ENCODE assay signal across 17 cellular contexts in the genomic region with DNA sequence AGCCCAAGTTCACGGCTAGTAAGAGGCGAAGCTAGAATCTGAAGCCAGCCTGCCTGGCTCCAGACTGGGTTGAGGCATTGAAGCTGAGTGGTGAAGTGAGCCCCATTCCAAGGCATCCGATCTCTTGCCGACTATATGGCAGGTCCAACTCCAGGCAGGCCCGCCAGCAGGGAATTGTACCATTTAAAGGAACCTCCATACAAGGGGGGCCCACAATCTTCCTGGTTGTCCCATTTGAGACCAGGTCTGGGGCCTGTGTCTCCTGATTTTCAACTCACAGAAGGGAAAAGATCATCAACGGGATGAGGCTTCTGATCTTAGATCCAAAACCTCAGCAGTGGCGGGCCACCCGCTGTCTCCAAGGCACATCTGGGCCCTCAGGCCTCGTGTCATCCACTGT. TPM values are rescaled to one million over a fixed set of nuclear protein-coding genes. Genes with fewer than 3 reads are reported as not detected.
"Had no signal": no experiment of that assay in that cellular context is flagged by ENCODE, and none has a peak within 500 bp of the region (broad histone marks: within the 10 kb centered on the region; RNA-seq: fewer than 3 reads in every experiment).

No MANE protein-coding gene starts in this region.

- H3K27ac ChIP-seq: ascending aorta, breast epithelium, KMS-11, PC-9, SJSA1 had no signal

- H3K27ac Mint-ChIP-seq: activated CD8-positive, alpha-beta T cell treated with anti-CD3 and anti-CD28 coated beads for 36 hours; activated naive CD4-positive, alpha-beta T cell treated with anti-CD3 and anti-CD28 coated beads, Interleukin-2, amount 50 U/mL, for 24 hours; activated naive CD8-positive, alpha-beta T cell treated with anti-CD3 and anti-CD28 coated beads, Interleukin-2, amount 10 ng/mL, durations not matched to agents 7 days and 5 days; activated T-cell treated with anti-CD3 and anti-CD28 coated beads, Interleukin-2, amount 50 U/mL, for 72 hours; activated T-helper 17 cell treated with anti-CD3 and anti-CD28 coated beads, Interleukin-2, amount 50 U/mL, for 72 hours; T-helper 1 cell treated with Interleukin-12 subunit alpha and Interleukin-12 subunit beta and Interleukin-4 antibody, amounts not matched to agents 30 μg/mL and 1 μg/mL, for 36 hours had no signal

- H3K4me3 ChIP-seq: ascending aorta, PC-9, SJSA1 had no signal

- H2AFZ ChIP-seq: PC-9 had no signal

- H3K4me1 Mint-ChIP-seq: activated T-helper 17 cell treated with anti-CD3 and anti-CD28 coated beads, Interleukin-2, amount 50 U/mL, for 72 hours had no signal

- H3K9me3 Mint-ChIP-seq: activated CD8-positive, alpha-beta T cell treated with anti-CD3 and anti-CD28 coated beads for 36 hours; activated naive CD4-positive, alpha-beta T cell treated with anti-CD3 and anti-CD28 coated beads, Interleukin-2, amount 50 U/mL, for 24 hours; activated naive CD8-positive, alpha-beta T cell treated with anti-CD3 and anti-CD28 coated beads, Interleukin-2, amount 10 ng/mL, durations not matched to agents 7 days and 5 days; activated T-cell treated with anti-CD3 and anti-CD28 coated beads, Interleukin-2, amount 50 U/mL, for 72 hours; activated T-helper 17 cell treated with anti-CD3 and anti-CD28 coated beads, Interleukin-2, amount 50 U/mL, for 72 hours; T-helper 1 cell treated with Interleukin-12 subunit alpha and Interleukin-12 subunit beta and Interleukin-4 antibody, amounts not matched to agents 30 μg/mL and 1 μg/mL, for 36 hours had no signal

- H3K36me3 ChIP-seq: ascending aorta, breast epithelium, SJSA1 had no signal

- H3K27me3 Mint-ChIP-seq: activated naive CD4-positive, alpha-beta T cell treated with anti-CD3 and anti-CD28 coated beads, Interleukin-2, amount 50 U/mL, for 24 hours had no signal

- H3K9ac ChIP-seq: KMS-11, SK-N-SH had no signal

- H3K36me3 Mint-ChIP-seq: activated naive CD4-positive, alpha-beta T cell treated with anti-CD3 and anti-CD28 coated beads, Interleukin-2, amount 50 U/mL, for 24 hours; activated naive CD8-positive, alpha-beta T cell treated with anti-CD3 and anti-CD28 coated beads, Interleukin-2, amount 10 ng/mL, durations not matched to agents 7 days and 5 days had no signal

- H3K9me3 ChIP-seq: ascending aorta, breast epithelium, SJSA1, SK-N-SH had no signal

- DNase-seq: NCI-H1436 treated with DMSO at 0.1 percent for 48 hours, NCI-H510A had no signal

- H3K4me3 Mint-ChIP-seq: activated CD8-positive, alpha-beta T cell treated with anti-CD3 and anti-CD28 coated beads for 36 hours; activated naive CD4-positive, alpha-beta T cell treated with anti-CD3 and anti-CD28 coated beads, Interleukin-2, amount 50 U/mL, for 24 hours; activated naive CD8-positive, alpha-beta T cell treated with anti-CD3 and anti-CD28 coated beads, Interleukin-2, amount 10 ng/mL, durations not matched to agents 7 days and 5 days; activated T-cell treated with anti-CD3 and anti-CD28 coated beads, Interleukin-2, amount 50 U/mL, for 72 hours; activated T-helper 17 cell treated with anti-CD3 and anti-CD28 coated beads, Interleukin-2, amount 50 U/mL, for 72 hours; T-helper 1 cell treated with Interleukin-12 subunit alpha and Interleukin-12 subunit beta and Interleukin-4 antibody, amounts not matched to agents 30 μg/mL and 1 μg/mL, for 36 hours had no signal

- H3K27me3 ChIP-seq: ascending aorta, breast epithelium had no signal

- H3K4me2 ChIP-seq: KMS-11, PC-9, SK-N-SH had no signal

- H3K4me1 ChIP-seq: ascending aorta, SJSA1 had no signal

RNA-seq across cellular contexts. Expression of a gene that starts 4.1 kb away (rescaled TPM):
- total RNA-seq: activated CD8-positive, alpha-beta memory T cell treated with anti-CD3 and anti-CD28 coated beads for 36 hours; activated CD8-positive, alpha-beta T cell treated with anti-CD3 and anti-CD28 coated beads for 36 hours; activated naive CD8-positive, alpha-beta T cell treated with anti-CD3 and anti-CD28 coated beads, Interleukin-2, amount 10 ng/mL, durations not matched to agents 7 days and 5 days; activated T-cell treated with anti-CD3 and anti-CD28 coated beads, Interleukin-2, amount 50 U/mL, for 72 hours; LHCN-M2; PC-9; SJSA1 had no signal

RNA-seq across cellular contexts. Expression of a gene that starts 19.7 kb away (rescaled TPM):
- total RNA-seq: LHCN-M2, OCI-LY7, PC-9, SJSA1 had no signal

RNA-seq across cellular contexts. Expression of a gene that starts 52.5 kb away (rescaled TPM):
- total RNA-seq: ascending aorta, LHCN-M2, PC-9, SJSA1 had no signal
- polyA plus RNA-seq: SK-N-SH had no signal
